33 cellular contexts compared by ENCODE assay signal in genomic region chr3:173008978-173009377, GRCh38.
"Had no signal": no experiment of that assay in that cellular context is flagged by ENCODE, and none has a peak within 500 bp of the region (broad histone marks: within the 10 kb centered on the region; RNA-seq: fewer than 3 reads in every experiment).

No MANE protein-coding gene starts in this region.

- H3K27ac ChIP-seq: PC-9, RWPE1, VCaP had no signal

- H3K4me3 Mint-ChIP-seq: activated CD4-positive, alpha-beta memory T cell treated with anti-CD3 and anti-CD28 coated beads, Interleukin-2, amount 10 ng/mL, durations not matched to agents 7 days and 5 days; activated CD8-positive, alpha-beta memory T cell treated with anti-CD3 and anti-CD28 coated beads, Interleukin-2, amount 10 ng/mL, durations not matched to agents 7 days and 5 days; activated naive CD4-positive, alpha-beta T cell treated with anti-CD3 and anti-CD28 coated beads, Interleukin-2, amount 10 ng/mL, durations not matched to agents 7 days and 5 days; activated naive CD8-positive, alpha-beta T cell; activated naive CD8-positive, alpha-beta T cell treated with anti-CD3 and anti-CD28 coated beads, Interleukin-2, amount 50 U/mL, for 24 hours; brain had no signal

- H3K27me3 Mint-ChIP-seq: activated CD4-positive, alpha-beta memory T cell treated with anti-CD3 and anti-CD28 coated beads, Interleukin-2, amount 10 ng/mL, durations not matched to agents 7 days and 5 days; activated CD8-positive, alpha-beta memory T cell treated with anti-CD3 and anti-CD28 coated beads, Interleukin-2, amount 10 ng/mL, durations not matched to agents 7 days and 5 days; activated naive CD4-positive, alpha-beta T cell treated with anti-CD3 and anti-CD28 coated beads, Interleukin-2, amount 10 ng/mL, durations not matched to agents 7 days and 5 days; activated naive CD8-positive, alpha-beta T cell; activated naive CD8-positive, alpha-beta T cell treated with anti-CD3 and anti-CD28 coated beads, Interleukin-2, amount 50 U/mL, for 24 hours had no signal

- H3K4me3 ChIP-seq: PC-9 had no signal

- H3K4me1 Mint-ChIP-seq: activated CD4-positive, alpha-beta memory T cell treated with anti-CD3 and anti-CD28 coated beads, Interleukin-2, amount 10 ng/mL, durations not matched to agents 7 days and 5 days; activated CD8-positive, alpha-beta memory T cell treated with anti-CD3 and anti-CD28 coated beads, Interleukin-2, amount 10 ng/mL, durations not matched to agents 7 days and 5 days; activated naive CD4-positive, alpha-beta T cell treated with anti-CD3 and anti-CD28 coated beads, Interleukin-2, amount 10 ng/mL, durations not matched to agents 7 days and 5 days; activated naive CD8-positive, alpha-beta T cell treated with anti-CD3 and anti-CD28 coated beads, Interleukin-2, amount 50 U/mL, for 24 hours had no signal

- H3K36me3 Mint-ChIP-seq: activated CD8-positive, alpha-beta memory T cell treated with anti-CD3 and anti-CD28 coated beads, Interleukin-2, amount 10 ng/mL, durations not matched to agents 7 days and 5 days; activated naive CD4-positive, alpha-beta T cell treated with anti-CD3 and anti-CD28 coated beads, Interleukin-2, amount 10 ng/mL, durations not matched to agents 7 days and 5 days; activated naive CD8-positive, alpha-beta T cell; brain had no signal

- H3K9me3 Mint-ChIP-seq: activated CD4-positive, alpha-beta memory T cell treated with anti-CD3 and anti-CD28 coated beads, Interleukin-2, amount 10 ng/mL, durations not matched to agents 7 days and 5 days; activated naive CD8-positive, alpha-beta T cell treated with anti-CD3 and anti-CD28 coated beads, Interleukin-2, amount 50 U/mL, for 24 hours; brain had no signal

- ATAC-seq: activated CD8-positive, alpha-beta memory T cell treated with anti-CD3 and anti-CD28 coated beads, Interleukin-2, amount 10 ng/mL, durations not matched to agents 7 days and 5 days; activated naive CD8-positive, alpha-beta T cell treated with anti-CD3 and anti-CD28 coated beads, Interleukin-2, amount 50 U/mL, for 24 hours; Right ventricle myocardium inferior had no signal

- H2AFZ ChIP-seq: PC-9 had no signal

- H3K4me2 ChIP-seq: PC-9 had no signal

- H3K27ac Mint-ChIP-seq: activated CD4-positive, alpha-beta memory T cell treated with anti-CD3 and anti-CD28 coated beads, Interleukin-2, amount 10 ng/mL, durations not matched to agents 7 days and 5 days; activated CD8-positive, alpha-beta memory T cell treated with anti-CD3 and anti-CD28 coated beads, Interleukin-2, amount 10 ng/mL, durations not matched to agents 7 days and 5 days; activated naive CD4-positive, alpha-beta T cell treated with anti-CD3 and anti-CD28 coated beads, Interleukin-2, amount 10 ng/mL, durations not matched to agents 7 days and 5 days; activated naive CD8-positive, alpha-beta T cell; activated naive CD8-positive, alpha-beta T cell treated with anti-CD3 and anti-CD28 coated beads, Interleukin-2, amount 50 U/mL, for 24 hours; brain had no signal

- DNase-seq: activated CD4-positive, alpha-beta memory T cell treated with anti-CD3 and anti-CD28 coated beads, Interleukin-2, amount 10 ng/mL, durations not matched to agents 7 days and 5 days; activated CD4-positive, alpha-beta T cell treated with anti-CD3 and anti-CD28 coated beads for 1 hour; activated CD4-positive, alpha-beta T cell treated with anti-CD3 and anti-CD28 coated beads for 48 hours; activated CD4-positive, CD25-positive, alpha-beta regulatory T cell; activated CD8-positive, alpha-beta memory T cell treated with anti-CD3 and anti-CD28 coated beads for 24 hours; activated CD8-positive, alpha-beta memory T cell treated with anti-CD3 and anti-CD28 coated beads, Interleukin-2, amount 10 ng/mL, durations not matched to agents 7 days and 5 days; activated CD8-positive, alpha-beta memory T cell treated with anti-CD3 and anti-CD28 coated beads, Interleukin-2, amount 50 U/mL, for 48 hours; activated effector memory CD4-positive, alpha-beta T cell treated with Interleukin-2 at 50 U/mL for 16 hours; activated naive CD4-positive, alpha-beta T cell treated with anti-CD3 and anti-CD28 coated beads, Interleukin-2, amount 10 ng/mL, durations not matched to agents 7 days and 5 days; activated naive CD8-positive, alpha-beta T cell treated with anti-CD3 and anti-CD28 coated beads, Interleukin-2, amount 50 U/mL, for 24 hours; activated T-cell treated with anti-CD3 and anti-CD28 coated beads, Interleukin-2, amount 50 U/mL, for 48 hours; anterior cingulate cortex; caudate nucleus; cerebellar nuclear complex; Karpas-422; NCI-H1105; NCI-H1417 treated with DMSO at 0.1 percent for 48 hours; NCI-H187 treated with DMSO at 0.1 percent for 48 hours; NCI-H2171; NCI-H226; NCI-H446 treated with DMSO at 0.1 percent for 48 hours; NCI-H524; NCI-H69; PC-9; SW 1271; T-helper 1 cell; T-helper 2 cell; T-helper 9 cell had no signal
